ENCODE assay signal across 8 cellular contexts in genomic region chr2:205776139-205776538, GRCh38.
DNase-seq lines count a peak whose midpoint lies in the region; ATAC-seq, FAIRE-seq and TF ChIP-seq lines count a peak whose summit lies in the region.

No MANE protein-coding gene starts in this region.

- no peak overlapping the region for H3K4me3 Mint-ChIP-seq in activated CD4-positive, alpha-beta T cell treated with anti-CD3 and anti-CD28 coated beads for 36 hours

- peak; percentile 30 for ATAC-seq in activated CD4-positive, alpha-beta T cell treated with anti-CD3 and anti-CD28 coated beads for 36 hours
- ATAC-seq in HG02884 (IDR thresholded peaks at IDR 0.05; ENCODE audit: unreplicated experiment): peak; percentile 57

- H3K36me3 Mint-ChIP-seq in activated CD4-positive, alpha-beta T cell treated with anti-CD3 and anti-CD28 coated beads for 36 hours (ENCODE audit: low read depth): no peaks in the 10 kb centered on the region

- H3K9me3 ChIP-seq in fibroblast of lung (ENCODE audit: control insufficient read depth, insufficient read depth, low read depth, low read length): no peaks in the 10 kb centered on the region

- H4K20me1 ChIP-seq in fibroblast of lung (ENCODE audit: control insufficient read depth, extremely low read depth, insufficient read depth, low read length): no peaks in the 10 kb centered on the region

- H3K4me2 ChIP-seq in fibroblast of lung (ENCODE audit: extremely low read depth, insufficient read depth, low read length): no peak overlapping the region

- DNase-seq in activated CD4-positive, alpha-beta T cell treated with anti-CD3 and anti-CD28 coated beads for 36 hours: peak; percentile 73
- no peak for DNase-seq in activated CD4-positive, alpha-beta T cell treated with anti-CD3 and anti-CD28 coated beads, Interleukin-2, amount 50 U/mL, for 1 hour
- DNase-seq in SKM-1 (lab: John Stamatoyannopoulos, UW; ENCODE audit: unreplicated experiment) (peak; percentile 34), fibroblast of lung (ENCODE audit: low read depth in 2 of 2) (peak in 1 of 2 donors; percentile 46), posterior cingulate gyrus (peak in 7 of 10 donors; percentile 14 to 84 (median 54)), urothelium cell line (ENCODE audit: low spot score) (no peak), putamen (ENCODE audit: low spot score) (no peak)

- H3K27me3 ChIP-seq in fibroblast of lung (ENCODE audit: control insufficient read depth, insufficient read depth, low read length): no peaks in the 10 kb centered on the region

- POLR2A ChIA-PET in activated CD4-positive, alpha-beta T cell treated with anti-CD3 and anti-CD28 coated beads for 36 hours (lab: Charles Lee): no interaction called here

- H3K27ac ChIP-seq in fibroblast of lung (ENCODE audit: insufficient read depth, low read length): no peak overlapping the region

- no peak overlapping the region for H2AFZ ChIP-seq in fibroblast of lung (ENCODE audit: low read length)

- H3K4me1 Mint-ChIP-seq in activated CD4-positive, alpha-beta T cell treated with anti-CD3 and anti-CD28 coated beads for 36 hours: peaks cover 7% of the 10 kb centered on the region

- intact Hi-C loops in activated CD4-positive, alpha-beta T cell treated with anti-CD3 and anti-CD28 coated beads for 36 hours (cut with DNase I, micrococcal nuclease): loop anchor here in 1 of 2 experiments (1.0 to 2.0 kb wide), 3 partner anchors 37 to 150 kb away; no protein-coding TSS in a partner anchor
- intact Hi-C loops in posterior cingulate gyrus (cut with DNase I): loop anchor here (1.0 to 5.0 kb wide), 2 partner anchors 111 to 149 kb away; no protein-coding TSS in a partner anchor

- no peak for FAIRE-seq in urothelium cell line (lab: Jason Lieb, UNC)

- H3K4me1 ChIP-seq in fibroblast of lung (ENCODE audit: control insufficient read depth, extremely low read depth, insufficient read depth, low read length): no peaks in the 10 kb centered on the region

- CTCF ChIA-PET in activated CD4-positive, alpha-beta T cell treated with anti-CD3 and anti-CD28 coated beads for 36 hours (lab: Charles Lee): interaction anchor here (0.6 to 2.4 kb wide), 5 partner anchors 24 to 1454 kb away, joined by 3 to 6 read pairs (median 3); no protein-coding TSS in a partner anchor

- no peaks in the 10 kb centered on the region for H3K79me2 ChIP-seq in fibroblast of lung (ENCODE audit: control insufficient read depth, insufficient read depth, low read length)

- no peak overlapping the region for H3K9ac ChIP-seq in fibroblast of lung (ENCODE audit: insufficient read depth, low read length)

- H3K27me3 Mint-ChIP-seq in activated CD4-positive, alpha-beta T cell treated with anti-CD3 and anti-CD28 coated beads for 36 hours: peaks cover 23% of the 10 kb centered on the region

- H3K27ac Mint-ChIP-seq in activated CD4-positive, alpha-beta T cell treated with anti-CD3 and anti-CD28 coated beads for 36 hours: no peak overlapping the region

- no peak overlapping the region for H3K4me3 ChIP-seq in fibroblast of lung (replicated peaks in 1 of 4; ENCODE audit: control extremely low read depth in 1 of 4, insufficient read depth in 1 of 4, low read depth in 3 of 4, low read length in 4 of 4)

- peak; percentile 50 to 52 for TF ChIP-seq CTCF in fibroblast of lung (conservative IDR thresholded peaks at IDR 0.05 in 1 of 2, IDR thresholded peaks at IDR 0.05 in 1 of 2; ENCODE audit: low read depth in 1 of 2, low read length in 2 of 2)

- H3K36me3 ChIP-seq in fibroblast of lung (ENCODE audit: control insufficient read depth, insufficient read depth, low read length): no peaks in the 10 kb centered on the region

- H3K9me3 Mint-ChIP-seq in activated CD4-positive, alpha-beta T cell treated with anti-CD3 and anti-CD28 coated beads for 36 hours (ENCODE audit: low read depth): no peaks in the 10 kb centered on the region

Comparison
In these comparisons a context has a peak if more than half of its experiments do, and no peak if none do; other contexts are left out.
1. DNase-seq: peak in activated CD4-positive, alpha-beta T cell treated with anti-CD3 and anti-CD28 coated beads for 36 hours (single experiment), SKM-1 (single experiment) and posterior cingulate gyrus (7 of 10); none in activated CD4-positive, alpha-beta T cell treated with anti-CD3 and anti-CD28 coated beads, Interleukin-2, amount 50 U/mL, for 1 hour (single experiment), urothelium cell line (single experiment) and putamen (single experiment).